ENCODE assay signal across 1 cellular context in genomic region chr16:14629919-14630619, GRCh38.
TF ChIP-seq lines count a peak whose summit lies in the region.

A gene with protein sequence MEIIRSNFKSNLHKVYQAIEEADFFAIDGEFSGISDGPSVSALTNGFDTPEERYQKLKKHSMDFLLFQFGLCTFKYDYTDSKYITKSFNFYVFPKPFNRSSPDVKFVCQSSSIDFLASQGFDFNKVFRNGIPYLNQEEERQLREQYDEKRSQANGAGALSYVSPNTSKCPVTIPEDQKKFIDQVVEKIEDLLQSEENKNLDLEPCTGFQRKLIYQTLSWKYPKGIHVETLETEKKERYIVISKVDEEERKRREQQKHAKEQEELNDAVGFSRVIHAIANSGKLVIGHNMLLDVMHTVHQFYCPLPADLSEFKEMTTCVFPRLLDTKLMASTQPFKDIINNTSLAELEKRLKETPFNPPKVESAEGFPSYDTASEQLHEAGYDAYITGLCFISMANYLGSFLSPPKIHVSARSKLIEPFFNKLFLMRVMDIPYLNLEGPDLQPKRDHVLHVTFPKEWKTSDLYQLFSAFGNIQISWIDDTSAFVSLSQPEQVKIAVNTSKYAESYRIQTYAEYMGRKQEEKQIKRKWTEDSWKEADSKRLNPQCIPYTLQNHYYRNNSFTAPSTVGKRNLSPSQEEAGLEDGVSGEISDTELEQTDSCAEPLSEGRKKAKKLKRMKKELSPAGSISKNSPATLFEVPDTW (minus strand): TSS chr16:14630260. CDS start chr16:14630125, 135 bp downstream.

TF ChIP-seq in HepG2, 621 proteins besides CTCF, POLR2A, EP300 and RAD21 (continued from another document and continues in another):
- TF ChIP-seq, protein P1, sequence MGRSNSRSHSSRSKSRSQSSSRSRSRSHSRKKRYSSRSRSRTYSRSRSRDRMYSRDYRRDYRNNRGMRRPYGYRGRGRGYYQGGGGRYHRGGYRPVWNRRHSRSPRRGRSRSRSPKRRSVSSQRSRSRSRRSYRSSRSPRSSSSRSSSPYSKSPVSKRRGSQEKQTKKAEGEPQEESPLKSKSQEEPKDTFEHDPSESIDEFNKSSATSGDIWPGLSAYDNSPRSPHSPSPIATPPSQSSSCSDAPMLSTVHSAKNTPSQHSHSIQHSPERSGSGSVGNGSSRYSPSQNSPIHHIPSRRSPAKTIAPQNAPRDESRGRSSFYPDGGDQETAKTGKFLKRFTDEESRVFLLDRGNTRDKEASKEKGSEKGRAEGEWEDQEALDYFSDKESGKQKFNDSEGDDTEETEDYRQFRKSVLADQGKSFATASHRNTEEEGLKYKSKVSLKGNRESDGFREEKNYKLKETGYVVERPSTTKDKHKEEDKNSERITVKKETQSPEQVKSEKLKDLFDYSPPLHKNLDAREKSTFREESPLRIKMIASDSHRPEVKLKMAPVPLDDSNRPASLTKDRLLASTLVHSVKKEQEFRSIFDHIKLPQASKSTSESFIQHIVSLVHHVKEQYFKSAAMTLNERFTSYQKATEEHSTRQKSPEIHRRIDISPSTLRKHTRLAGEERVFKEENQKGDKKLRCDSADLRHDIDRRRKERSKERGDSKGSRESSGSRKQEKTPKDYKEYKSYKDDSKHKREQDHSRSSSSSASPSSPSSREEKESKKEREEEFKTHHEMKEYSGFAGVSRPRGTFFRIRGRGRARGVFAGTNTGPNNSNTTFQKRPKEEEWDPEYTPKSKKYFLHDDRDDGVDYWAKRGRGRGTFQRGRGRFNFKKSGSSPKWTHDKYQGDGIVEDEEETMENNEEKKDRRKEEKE (IDR thresholded peaks at IDR 0.05): no peak
- TF ChIP-seq SATB2 (CRISPR knock-in tag; IDR thresholded peaks at IDR 0.05) (peak; percentile 95), TGIF2 (CRISPR knock-in tag; IDR thresholded peaks at IDR 0.05) (peak; percentile 90), ZNF609 (CRISPR knock-in tag; IDR thresholded peaks at IDR 0.05; ENCODE audit: borderline replicate concordance) (no peak; the same call in 1 of the 2 replicates), SNRNP70 (IDR thresholded peaks at IDR 0.05; ENCODE audit: low read depth, low read length) (no peak), ZNF24 (IDR thresholded peaks at IDR 0.05) (no peak; the same call in 1 of the 2 replicates), ZNF747 (CRISPR knock-in tag; IDR thresholded peaks at IDR 0.05; ENCODE audit: borderline replicate concordance) (no peak), PAWR (CRISPR knock-in tag; IDR thresholded peaks at IDR 0.05; ENCODE audit: borderline replicate concordance) (peak; percentile 72; the same call in 1 of the 2 replicates), KLF15 (CRISPR knock-in tag; IDR thresholded peaks at IDR 0.05; ENCODE audit: borderline replicate concordance) (peak; percentile 84; the same call in 1 of the 2 replicates), ZNF225 (CRISPR knock-in tag; IDR thresholded peaks at IDR 0.05) (peak; percentile 95), CCAR2 (optimal IDR thresholded peaks at IDR 0.05; ENCODE audit: low read depth, low read length) (peak; percentile 70), SYNCRIP (IDR thresholded peaks at IDR 0.05; ENCODE audit: insufficient read depth, low read depth, low read length) (no peak), MIXL1 (CRISPR knock-in tag; IDR thresholded peaks at IDR 0.05) (peak; percentile 30; the same call in 1 of the 2 replicates), ZFP41 (CRISPR knock-in tag; IDR thresholded peaks at IDR 0.05; ENCODE audit: borderline replicate concordance) (no peak), JARID2 (CRISPR knock-in tag; IDR thresholded peaks at IDR 0.05; ENCODE audit: insufficient replicate concordance) (no peak), ZKSCAN1 (IDR thresholded peaks at IDR 0.05; ENCODE audit: low read length) (no peak; the same call in 1 of the 2 replicates), STAG1 (CRISPR knock-in tag; IDR thresholded peaks at IDR 0.05) (peak; percentile 31; the same call in 1 of the 2 replicates), KDM3A (CRISPR knock-in tag; IDR thresholded peaks at IDR 0.05; ENCODE audit: low read depth) (peak; percentile 83; the same call in 1 of the 2 replicates), KDM5B (CRISPR knock-in tag; IDR thresholded peaks at IDR 0.05; ENCODE audit: borderline replicate concordance) (peak; percentile 98), U2AF1 (optimal IDR thresholded peaks at IDR 0.05; ENCODE audit: low read depth, low read length) (no peak), RBM22 (optimal IDR thresholded peaks at IDR 0.05; ENCODE audit: low read length) (no peak), ZNF674 (CRISPR knock-in tag; IDR thresholded peaks at IDR 0.05; ENCODE audit: low read depth) (no peak; the same call in none of the 2 replicates), HHEX (CRISPR knock-in tag; IDR thresholded peaks at IDR 0.05) (no peak), ZNF34 (CRISPR knock-in tag; IDR thresholded peaks at IDR 0.05; ENCODE audit: borderline replicate concordance) (no peak; the same call in 1 of the 2 replicates), ZNF7 (CRISPR knock-in tag; IDR thresholded peaks at IDR 0.05) (peak; percentile 14; the same call in 1 of the 2 replicates), NFATC3 (CRISPR knock-in tag; IDR thresholded peaks at IDR 0.05) (peak; percentile 59; the same call in 1 of the 2 replicates), FLYWCH1 (CRISPR knock-in tag; IDR thresholded peaks at IDR 0.05) (no peak)
- TF ChIP-seq, protein P2, sequence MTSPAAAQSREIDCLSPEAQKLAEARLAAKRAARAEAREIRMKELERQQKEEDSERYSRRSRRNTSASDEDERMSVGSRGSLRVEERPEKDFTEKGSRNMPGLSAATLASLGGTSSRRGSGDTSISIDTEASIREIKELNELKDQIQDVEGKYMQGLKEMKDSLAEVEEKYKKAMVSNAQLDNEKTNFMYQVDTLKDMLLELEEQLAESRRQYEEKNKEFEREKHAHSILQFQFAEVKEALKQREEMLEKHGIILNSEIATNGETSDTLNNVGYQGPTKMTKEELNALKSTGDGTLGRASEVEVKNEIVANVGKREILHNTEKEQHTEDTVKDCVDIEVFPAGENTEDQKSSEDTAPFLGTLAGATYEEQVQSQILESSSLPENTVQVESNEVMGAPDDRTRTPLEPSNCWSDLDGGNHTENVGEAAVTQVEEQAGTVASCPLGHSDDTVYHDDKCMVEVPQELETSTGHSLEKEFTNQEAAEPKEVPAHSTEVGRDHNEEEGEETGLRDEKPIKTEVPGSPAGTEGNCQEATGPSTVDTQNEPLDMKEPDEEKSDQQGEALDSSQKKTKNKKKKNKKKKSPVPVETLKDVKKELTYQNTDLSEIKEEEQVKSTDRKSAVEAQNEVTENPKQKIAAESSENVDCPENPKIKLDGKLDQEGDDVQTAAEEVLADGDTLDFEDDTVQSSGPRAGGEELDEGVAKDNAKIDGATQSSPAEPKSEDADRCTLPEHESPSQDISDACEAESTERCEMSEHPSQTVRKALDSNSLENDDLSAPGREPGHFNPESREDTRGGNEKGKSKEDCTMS (CRISPR knock-in tag; conservative IDR thresholded peaks at IDR 0.05): no peak; the same call in none of the 2 replicates
- TF ChIP-seq, protein P3, sequence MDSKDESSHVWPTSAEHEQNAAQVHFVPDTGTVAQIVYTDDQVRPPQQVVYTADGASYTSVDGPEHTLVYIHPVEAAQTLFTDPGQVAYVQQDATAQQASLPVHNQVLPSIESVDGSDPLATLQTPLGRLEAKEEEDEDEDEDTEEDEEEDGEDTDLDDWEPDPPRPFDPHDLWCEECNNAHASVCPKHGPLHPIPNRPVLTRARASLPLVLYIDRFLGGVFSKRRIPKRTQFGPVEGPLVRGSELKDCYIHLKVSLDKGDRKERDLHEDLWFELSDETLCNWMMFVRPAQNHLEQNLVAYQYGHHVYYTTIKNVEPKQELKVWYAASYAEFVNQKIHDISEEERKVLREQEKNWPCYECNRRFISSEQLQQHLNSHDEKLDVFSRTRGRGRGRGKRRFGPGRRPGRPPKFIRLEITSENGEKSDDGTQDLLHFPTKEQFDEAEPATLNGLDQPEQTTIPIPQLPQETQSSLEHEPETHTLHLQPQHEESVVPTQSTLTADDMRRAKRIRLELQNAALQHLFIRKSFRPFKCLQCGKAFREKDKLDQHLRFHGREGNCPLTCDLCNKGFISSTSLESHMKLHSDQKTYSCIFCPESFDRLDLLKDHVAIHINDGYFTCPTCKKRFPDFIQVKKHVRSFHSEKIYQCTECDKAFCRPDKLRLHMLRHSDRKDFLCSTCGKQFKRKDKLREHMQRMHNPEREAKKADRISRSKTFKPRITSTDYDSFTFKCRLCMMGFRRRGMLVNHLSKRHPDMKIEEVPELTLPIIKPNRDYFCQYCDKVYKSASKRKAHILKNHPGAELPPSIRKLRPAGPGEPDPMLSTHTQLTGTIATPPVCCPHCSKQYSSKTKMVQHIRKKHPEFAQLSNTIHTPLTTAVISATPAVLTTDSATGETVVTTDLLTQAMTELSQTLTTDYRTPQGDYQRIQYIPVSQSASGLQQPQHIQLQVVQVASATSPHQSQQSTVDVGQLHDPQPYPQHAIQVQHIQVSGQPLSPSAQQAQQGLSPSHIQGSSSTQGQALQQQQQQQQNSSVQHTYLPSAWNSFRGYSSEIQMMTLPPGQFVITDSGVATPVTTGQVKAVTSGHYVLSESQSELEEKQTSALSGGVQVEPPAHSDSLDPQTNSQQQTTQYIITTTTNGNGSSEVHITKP (CRISPR knock-in tag; IDR thresholded peaks at IDR 0.05; ENCODE audit: low read depth): 0 out of 2 replicates have a peak, but pooled peaks have one; percentile 67
- TF ChIP-seq, protein P4, sequence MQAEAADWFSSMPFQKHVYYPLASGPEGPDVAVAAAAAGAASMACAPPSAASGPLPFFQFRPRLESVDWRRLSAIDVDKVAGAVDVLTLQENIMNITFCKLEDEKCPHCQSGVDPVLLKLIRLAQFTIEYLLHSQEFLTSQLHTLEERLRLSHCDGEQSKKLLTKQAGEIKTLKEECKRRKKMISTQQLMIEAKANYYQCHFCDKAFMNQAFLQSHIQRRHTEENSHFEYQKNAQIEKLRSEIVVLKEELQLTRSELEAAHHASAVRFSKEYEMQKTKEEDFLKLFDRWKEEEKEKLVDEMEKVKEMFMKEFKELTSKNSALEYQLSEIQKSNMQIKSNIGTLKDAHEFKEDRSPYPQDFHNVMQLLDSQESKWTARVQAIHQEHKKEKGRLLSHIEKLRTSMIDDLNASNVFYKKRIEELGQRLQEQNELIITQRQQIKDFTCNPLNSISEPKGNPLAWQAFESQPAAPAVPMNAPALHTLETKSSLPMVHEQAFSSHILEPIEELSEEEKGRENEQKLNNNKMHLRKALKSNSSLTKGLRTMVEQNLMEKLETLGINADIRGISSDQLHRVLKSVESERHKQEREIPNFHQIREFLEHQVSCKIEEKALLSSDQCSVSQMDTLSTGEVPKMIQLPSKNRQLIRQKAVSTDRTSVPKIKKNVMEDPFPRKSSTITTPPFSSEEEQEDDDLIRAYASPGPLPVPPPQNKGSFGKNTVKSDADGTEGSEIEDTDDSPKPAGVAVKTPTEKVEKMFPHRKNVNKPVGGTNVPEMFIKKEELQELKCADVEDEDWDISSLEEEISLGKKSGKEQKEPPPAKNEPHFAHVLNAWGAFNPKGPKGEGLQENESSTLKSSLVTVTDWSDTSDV (CRISPR knock-in tag; IDR thresholded peaks at IDR 0.05): peak; percentile 91; the same call in 1 of the 2 replicates
- TF ChIP-seq, protein P5, sequence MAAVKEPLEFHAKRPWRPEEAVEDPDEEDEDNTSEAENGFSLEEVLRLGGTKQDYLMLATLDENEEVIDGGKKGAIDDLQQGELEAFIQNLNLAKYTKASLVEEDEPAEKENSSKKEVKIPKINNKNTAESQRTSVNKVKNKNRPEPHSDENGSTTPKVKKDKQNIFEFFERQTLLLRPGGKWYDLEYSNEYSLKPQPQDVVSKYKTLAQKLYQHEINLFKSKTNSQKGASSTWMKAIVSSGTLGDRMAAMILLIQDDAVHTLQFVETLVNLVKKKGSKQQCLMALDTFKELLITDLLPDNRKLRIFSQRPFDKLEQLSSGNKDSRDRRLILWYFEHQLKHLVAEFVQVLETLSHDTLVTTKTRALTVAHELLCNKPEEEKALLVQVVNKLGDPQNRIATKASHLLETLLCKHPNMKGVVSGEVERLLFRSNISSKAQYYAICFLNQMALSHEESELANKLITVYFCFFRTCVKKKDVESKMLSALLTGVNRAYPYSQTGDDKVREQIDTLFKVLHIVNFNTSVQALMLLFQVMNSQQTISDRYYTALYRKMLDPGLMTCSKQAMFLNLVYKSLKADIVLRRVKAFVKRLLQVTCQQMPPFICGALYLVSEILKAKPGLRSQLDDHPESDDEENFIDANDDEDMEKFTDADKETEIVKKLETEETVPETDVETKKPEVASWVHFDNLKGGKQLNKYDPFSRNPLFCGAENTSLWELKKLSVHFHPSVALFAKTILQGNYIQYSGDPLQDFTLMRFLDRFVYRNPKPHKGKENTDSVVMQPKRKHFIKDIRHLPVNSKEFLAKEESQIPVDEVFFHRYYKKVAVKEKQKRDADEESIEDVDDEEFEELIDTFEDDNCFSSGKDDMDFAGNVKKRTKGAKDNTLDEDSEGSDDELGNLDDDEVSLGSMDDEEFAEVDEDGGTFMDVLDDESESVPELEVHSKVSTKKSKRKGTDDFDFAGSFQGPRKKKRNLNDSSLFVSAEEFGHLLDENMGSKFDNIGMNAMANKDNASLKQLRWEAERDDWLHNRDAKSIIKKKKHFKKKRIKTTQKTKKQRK (IDR thresholded peaks at IDR 0.05; ENCODE audit: low read length): no peak
